In the genomic region with DNA sequence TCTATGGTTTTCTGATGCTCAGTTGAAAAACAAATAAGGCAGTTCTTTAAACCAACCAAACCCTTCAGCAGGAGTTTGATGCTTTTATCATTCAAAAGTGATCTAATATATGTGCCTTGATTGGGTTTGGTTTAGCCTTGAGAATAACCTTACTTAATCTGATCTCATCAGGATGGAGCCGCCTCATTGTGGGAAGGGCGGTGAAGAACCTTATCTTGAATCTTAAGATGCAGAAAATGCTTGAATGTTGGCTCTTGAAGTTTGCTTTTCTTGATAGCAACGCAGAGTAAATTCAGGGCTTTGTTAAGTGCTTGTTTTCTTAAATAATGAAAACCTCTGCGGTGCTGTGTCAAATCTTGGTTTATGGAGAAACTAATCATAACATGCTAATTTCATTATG, we compare ENCODE assay signal across 8 cellular contexts.
DNase-seq lines count a peak whose midpoint lies in the region; ATAC-seq and TF ChIP-seq lines count a peak whose summit lies in the region.

No MANE protein-coding gene starts in this region.

- H3K27me3 Mint-ChIP-seq in brain (peaks cover 7% of the 10 kb centered on the region), mesothelial cell of epicardium (ENCODE audit: low read depth) (no peaks in the 10 kb centered on the region)

- H3K36me3 Mint-ChIP-seq in brain: peaks cover 15% of the 10 kb centered on the region
- H3K36me3 Mint-ChIP-seq in mesothelial cell of epicardium: no peaks in the 10 kb centered on the region

- ATAC-seq in GM21619 (IDR thresholded peaks at IDR 0.05; ENCODE audit: unreplicated experiment): no peak
- no peak for ATAC-seq in HG02759 (IDR thresholded peaks at IDR 0.05; ENCODE audit: unreplicated experiment)
- ATAC-seq in GM21723 (IDR thresholded peaks at IDR 0.05; ENCODE audit: unreplicated experiment): no peak

- H3K4me3 Mint-ChIP-seq in brain: peak overlapping the region; percentile 90 to 98 (median 95)
- peak overlapping the region; percentile 78 for H3K4me3 Mint-ChIP-seq in mesothelial cell of epicardium

- H3K4me2 ChIP-seq in Karpas-422 (ENCODE audit: low read depth, low read length, poor library complexity, severe bottlenecking): peak overlapping the region; percentile 86

- H3K27me3 ChIP-seq in BE2C: no peaks in the 10 kb centered on the region
- H3K27me3 ChIP-seq in Karpas-422 (ENCODE audit: low read length): no peaks in the 10 kb centered on the region

- no peak overlapping the region for H2AFZ ChIP-seq in Karpas-422 (ENCODE audit: low read length)

- H3K27ac ChIP-seq in Karpas-422 (ENCODE audit: low read length): no peak overlapping the region

- H3K27ac Mint-ChIP-seq in brain: peak overlapping the region; percentile 96 to 99 (median 97)
- H3K27ac Mint-ChIP-seq in mesothelial cell of epicardium: peak overlapping the region; percentile 85

- H3K9me3 ChIP-seq in BE2C (no peaks in the 10 kb centered on the region), Karpas-422 (ENCODE audit: low read length) (no peaks in the 10 kb centered on the region)

- no peak overlapping the region for H3K9ac ChIP-seq in Karpas-422 (ENCODE audit: low read length)

- H3K79me2 ChIP-seq in Karpas-422 (ENCODE audit: low read length): peaks cover 19% of the 10 kb centered on the region

- peak overlapping the region; percentile 91 for H3K4me3 ChIP-seq in BE2C (ENCODE audit: low read depth, low read length)
- peak overlapping the region; percentile 88 for H3K4me3 ChIP-seq in Karpas-422 (ENCODE audit: low read length)

- H4K20me1 ChIP-seq in Karpas-422 (ENCODE audit: insufficient read depth, low read depth, low read length): no peaks in the 10 kb centered on the region; the same call in 1 of the 2 replicates

- TF ChIP-seq CTCF in BE2C (IDR thresholded peaks at IDR 0.05; ENCODE audit: low read depth, low read length): no peak
- no peak for TF ChIP-seq CTCF in brain (conservative IDR thresholded peaks at IDR 0.05)
- no peak for TF ChIP-seq CTCF in mesothelial cell of epicardium (IDR thresholded peaks at IDR 0.05; ENCODE audit: unreplicated experiment)

- H3K4me1 Mint-ChIP-seq in brain (peaks cover 65% of the 10 kb centered on the region), mesothelial cell of epicardium (peaks cover 52% of the 10 kb centered on the region)

- no peak for DNase-seq in BE2C
- no peak for DNase-seq in Karpas-422
- no peak for DNase-seq in mesothelial cell of epicardium (ENCODE audit: low spot score in 2 of 2, unreplicated experiment in 2 of 2)
- DNase-seq in GM19238 (ENCODE audit: insufficient read length, low spot score): no peak

- peaks cover 0 to 11% (median 0%) of the 10 kb centered on the region in 5 experiments for H3K9me3 Mint-ChIP-seq in brain
- no peaks in the 10 kb centered on the region for H3K9me3 Mint-ChIP-seq in mesothelial cell of epicardium

- H3K36me3 ChIP-seq in BE2C (no peaks in the 10 kb centered on the region), Karpas-422 (ENCODE audit: insufficient read depth, low read length) (no peaks in the 10 kb centered on the region)

- no peaks in the 10 kb centered on the region for H3K9me2 ChIP-seq in Karpas-422 (replicated peaks; ENCODE audit: insufficient read depth, low read length)

- peaks cover 3% of the 10 kb centered on the region for H3K4me1 ChIP-seq in BE2C
- H3K4me1 ChIP-seq in Karpas-422 (ENCODE audit: low read length): peaks cover 29% of the 10 kb centered on the region
